9 cellular contexts compared by ENCODE assay signal in the genomic region with DNA sequence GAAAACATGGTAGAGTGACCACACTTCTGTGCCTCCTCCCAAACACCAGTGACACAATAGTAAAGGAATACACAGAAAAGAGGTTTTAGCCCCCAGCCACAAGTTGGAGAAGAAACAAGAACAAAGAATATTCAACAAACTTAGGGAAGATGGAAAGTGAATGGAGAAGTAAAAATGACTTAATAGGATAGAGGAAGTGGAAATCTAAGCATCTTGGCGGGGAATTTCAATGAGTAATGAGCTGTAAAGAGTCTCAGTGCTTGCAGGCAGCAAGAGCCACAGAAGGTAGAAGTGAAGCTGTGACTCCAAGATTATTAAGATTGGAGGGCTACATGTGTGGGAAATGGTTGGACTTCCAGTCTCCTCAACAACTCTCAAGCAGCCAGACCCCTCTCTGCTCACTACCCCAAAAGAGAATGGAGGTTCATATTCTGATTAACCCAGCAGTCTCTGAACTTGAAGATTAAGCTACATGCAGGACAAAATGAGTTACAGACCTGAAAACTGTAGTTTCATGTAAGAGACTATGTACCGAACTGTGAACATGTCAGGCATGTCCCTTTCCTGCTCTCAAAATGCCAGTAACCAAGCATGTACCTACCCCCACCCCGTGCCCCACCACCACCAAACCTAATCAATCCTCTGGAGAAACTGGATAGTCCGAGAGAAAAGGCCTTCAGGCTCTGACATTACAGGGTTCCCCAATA. TPM values are rescaled to one million over a fixed set of nuclear protein-coding genes. Genes with fewer than 3 reads are reported as not detected.
DNase-seq lines count a peak whose midpoint lies in the region; ATAC-seq and TF ChIP-seq lines count a peak whose summit lies in the region.
"Had no signal": no experiment of that assay in that cellular context is flagged by ENCODE, and none has a peak within 500 bp of the region (broad histone marks: within the 10 kb centered on the region; RNA-seq: fewer than 3 reads in every experiment).

No MANE protein-coding gene starts in this region.

- WGBS in hepatocyte (ENCODE audit: low lambda C conversion rate, missing lambda C conversion rate), result 65% methylated on average over 4 of the region's 4 CpGs

- H3K4me2 ChIP-seq in hepatocyte, result no peak overlapping the region

- CTCF ChIA-PET in Panc1 (lab: Charles Lee), result no interaction called here

- H2AFZ ChIP-seq in hepatocyte, result no peak overlapping the region

- in situ Hi-C loops in Panc1 (cut with HindIII; ENCODE audit: low pct_unique_long_range_greater_than_20kb, low sequenced_read_pairs), result no loop called here

- H3K36me3 ChIP-seq in right atrium auricular region (no peaks in the 10 kb centered on the region), Panc1 (ENCODE audit: control insufficient read depth, insufficient read depth, low read length) (no peaks in the 10 kb centered on the region), hepatocyte (replicated peaks; ENCODE audit: insufficient read depth, low read depth) (no peaks in the 10 kb centered on the region), vagina (no peaks in the 10 kb centered on the region)

- H3K27ac ChIP-seq in right atrium auricular region (peak overlapping the region in 1 of 2 donors; percentile 11), Panc1 (ENCODE audit: low read length) (peak overlapping the region; percentile 14; the same call in 1 of the 2 replicates), hepatocyte (peak overlapping the region; percentile 41), vagina (no peak overlapping the region)

- H3K4me3 ChIP-seq in right atrium auricular region (no peak overlapping the region), Panc1 (ENCODE audit: low read depth in 2 of 2, low read length in 2 of 2) (no peak overlapping the region), hepatocyte (no peak overlapping the region), vagina (no peak overlapping the region)

- peaks cover 0 to 19% of the 10 kb centered on the region in 2 donors for H3K4me1 ChIP-seq in right atrium auricular region
- H3K4me1 ChIP-seq in Panc1 (ENCODE audit: control insufficient read depth, insufficient read depth, low read length), result peaks cover 6% of the 10 kb centered on the region
- peaks cover 9% of the 10 kb centered on the region for H3K4me1 ChIP-seq in hepatocyte (ENCODE audit: insufficient read depth)
- H3K4me1 ChIP-seq in vagina, result peaks cover 13% of the 10 kb centered on the region

- POLR2A ChIA-PET in Panc1 (lab: Charles Lee), result interaction anchor here (0.6 to 0.7 kb wide), 2 partner anchors 27 to 55 kb away, joined by 6 to 9 read pairs; no protein-coding TSS in a partner anchor

- no peaks in the 10 kb centered on the region for H3K79me2 ChIP-seq in hepatocyte

- DNase-seq in Right ventricle myocardium superior (no peak), right atrium auricular region (ENCODE audit: low spot score) (no peak), Panc1 (ENCODE audit: low read depth, low spot score) (no peak), hepatocyte (ENCODE audit: low spot score) (no peak), vagina (ENCODE audit: extremely low spot score in 2 of 2) (no peak), left colon (no peak), hypothalamus (lab: John Stamatoyannopoulos, UW) (no peak)
- DNase-seq: posterior cingulate gyrus had no signal

- intact Hi-C loops in Right ventricle myocardium superior (cut with DNase I), result no loop called here
- intact Hi-C loops in Panc1 (cut with micrococcal nuclease; ENCODE audit: unreplicated experiment), result no loop called here
- intact Hi-C loops in vagina (cut with DNase I), result no loop called here
- intact Hi-C loops in left colon (cut with DNase I, micrococcal nuclease), result no loop called here

- H3K9me2 ChIP-seq in hepatocyte (replicated peaks; ENCODE audit: insufficient read depth), result no peaks in the 10 kb centered on the region

- ATAC-seq in Right ventricle myocardium superior (ENCODE audit: poor library complexity) (peak; percentile 44), Panc1 (peak; percentile 62; the same call in 1 of the 2 replicates), left colon (no peak), GM19467 (IDR thresholded peaks at IDR 0.05; ENCODE audit: unreplicated experiment) (no peak)

- H3K27me3 ChIP-seq in right atrium auricular region (no peaks in the 10 kb centered on the region), Panc1 (ENCODE audit: control insufficient read depth, insufficient read depth, low read length) (no peaks in the 10 kb centered on the region), hepatocyte (no peaks in the 10 kb centered on the region), vagina (no peaks in the 10 kb centered on the region)

- no peaks in the 10 kb centered on the region for H3K9me3 ChIP-seq in right atrium auricular region
- no peaks in the 10 kb centered on the region for H3K9me3 ChIP-seq in Panc1 (ENCODE audit: control insufficient read depth, insufficient read depth, low read depth, low read length)
- H3K9me3 ChIP-seq in hepatocyte (ENCODE audit: low read depth), result no peaks in the 10 kb centered on the region
- no peaks in the 10 kb centered on the region for H3K9me3 ChIP-seq in vagina

- BruUV-seq in Panc1 (replicated peaks; lab: Mats Ljungman, UMichigan), result no TSS peak

- no peaks in the 10 kb centered on the region for H4K20me1 ChIP-seq in hepatocyte (ENCODE audit: insufficient read depth, poor library complexity, severe bottlenecking)

- TF ChIP-seq CTCF in right atrium auricular region (IDR thresholded peaks at IDR 0.05), result no peak
- TF ChIP-seq CTCF in Panc1 (IDR thresholded peaks at IDR 0.05), result no peak
- TF ChIP-seq CTCF in hepatocyte (IDR thresholded peaks at IDR 0.05; ENCODE audit: poor library complexity), result no peak
- no peak for TF ChIP-seq CTCF in vagina (IDR thresholded peaks at IDR 0.05)

- TF ChIP-seq POLR2A in vagina (IDR thresholded peaks at IDR 0.05), result no peak

RNA-seq across cellular contexts. Expression of gene HNRNPLL, which starts 16.9 kb away (rescaled TPM):
- total RNA-seq in Right ventricle myocardium superior (28.3 TPM), right atrium auricular region (10 to 100 TPM; 17.8 to 19.1 TPM), Panc1 (2021; ENCODE audit: unreplicated experiment) (69.8 TPM), hepatocyte (38.7 and 55.7 TPM in 2 replicates), vagina (33.9 TPM), left colon (10 to 100 TPM; 43.3 to 45.8 TPM)
- polyA plus RNA-seq in Panc1 (2012; ENCODE audit: insufficient read length), result 25.6 TPM
- polyA plus RNA-seq in hepatocyte, result 37.6 and 55.5 TPM in 2 replicates

RNA-seq across cellular contexts. Expression of gene GALM, which starts 46.3 kb away (rescaled TPM):
- 14.7 TPM for total RNA-seq in Right ventricle myocardium superior
- 10 to 100 TPM; 13.9 to 17.9 TPM for total RNA-seq in right atrium auricular region
- total RNA-seq in Panc1 (2021; ENCODE audit: unreplicated experiment), result 20.5 TPM
- 23.3 TPM for polyA plus RNA-seq in Panc1 (2012; ENCODE audit: insufficient read length)
- 49.2 and 59.4 TPM in 2 replicates for total RNA-seq in hepatocyte
- 48.3 and 52.6 TPM in 2 replicates for polyA plus RNA-seq in hepatocyte
- 16.9 TPM for total RNA-seq in vagina
- total RNA-seq in left colon, result 10 to 100 TPM; 51.6 to 59.0 TPM

Comparison
In these comparisons a context has a peak if more than half of its experiments do, and no peak if none do; other contexts are left out.
1. ATAC-seq: peak in Right ventricle myocardium superior (single experiment) and Panc1 (single experiment); none in left colon (single experiment) and GM19467 (single experiment).